Comparison of ENCODE assay signal across 1 cellular context in the genomic region with DNA sequence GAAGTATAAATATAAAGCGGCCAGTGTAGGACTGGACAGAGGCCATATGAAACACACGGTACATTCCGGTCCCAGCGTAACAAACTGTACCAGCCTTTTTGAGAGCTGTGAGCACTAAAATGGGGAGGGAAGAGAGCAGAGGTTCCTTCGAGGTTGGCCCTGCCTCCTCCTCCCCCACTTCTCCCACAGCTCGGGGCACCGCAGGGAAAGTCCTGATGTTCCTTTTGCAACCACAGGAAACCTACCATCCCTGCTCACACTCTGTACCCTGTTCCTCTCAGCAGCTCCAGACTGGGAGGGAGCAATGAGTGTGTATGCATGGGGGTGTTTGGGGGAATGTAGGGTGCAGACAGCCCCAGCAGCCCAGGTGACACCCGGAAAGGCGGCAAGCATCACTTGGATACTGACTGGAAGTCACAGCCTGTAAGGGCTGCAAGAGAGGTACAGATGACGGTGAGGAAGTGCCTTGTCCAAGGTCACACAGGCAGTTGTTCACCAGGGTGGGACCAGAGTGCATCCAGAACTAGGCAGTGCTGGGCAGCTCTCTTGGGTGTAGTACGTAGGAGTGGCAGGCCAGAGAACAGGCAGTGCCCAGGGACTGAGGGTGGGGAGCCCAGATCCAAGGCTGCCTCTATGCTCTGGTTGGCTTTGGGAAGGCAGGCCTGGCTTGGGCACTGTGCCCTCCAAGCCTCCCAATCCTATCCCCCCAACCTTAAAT.
TF ChIP-seq lines count a peak whose summit lies in the region.

No MANE protein-coding gene starts in this region.

TF ChIP-seq in HepG2, 621 proteins besides CTCF, POLR2A, EP300 and RAD21 (continued from another document and continues in another):
- TF ChIP-seq, protein P1, sequence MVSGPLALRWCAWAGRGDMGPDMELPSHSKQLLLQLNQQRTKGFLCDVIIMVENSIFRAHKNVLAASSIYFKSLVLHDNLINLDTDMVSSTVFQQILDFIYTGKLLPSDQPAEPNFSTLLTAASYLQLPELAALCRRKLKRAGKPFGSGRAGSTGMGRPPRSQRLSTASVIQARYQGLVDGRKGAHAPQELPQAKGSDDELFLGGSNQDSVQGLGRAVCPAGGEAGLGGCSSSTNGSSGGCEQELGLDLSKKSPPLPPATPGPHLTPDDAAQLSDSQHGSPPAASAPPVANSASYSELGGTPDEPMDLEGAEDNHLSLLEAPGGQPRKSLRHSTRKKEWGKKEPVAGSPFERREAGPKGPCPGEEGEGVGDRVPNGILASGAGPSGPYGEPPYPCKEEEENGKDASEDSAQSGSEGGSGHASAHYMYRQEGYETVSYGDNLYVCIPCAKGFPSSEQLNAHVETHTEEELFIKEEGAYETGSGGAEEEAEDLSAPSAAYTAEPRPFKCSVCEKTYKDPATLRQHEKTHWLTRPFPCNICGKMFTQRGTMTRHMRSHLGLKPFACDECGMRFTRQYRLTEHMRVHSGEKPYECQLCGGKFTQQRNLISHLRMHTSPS (CRISPR knock-in tag; IDR thresholded peaks at IDR 0.05; ENCODE audit: low read depth) = peak; percentile 82
- TF ChIP-seq CBX1 (IDR thresholded peaks at IDR 0.05; ENCODE audit: low read depth) (no peak), ZNF44 (CRISPR knock-in tag; IDR thresholded peaks at IDR 0.05) (no peak), PHF21A (CRISPR knock-in tag; IDR thresholded peaks at IDR 0.05) (no peak), KAT7 (CRISPR knock-in tag; IDR thresholded peaks at IDR 0.05; ENCODE audit: borderline replicate concordance) (no peak), SIN3A (IDR thresholded peaks at IDR 0.05; ENCODE audit: borderline replicate concordance, low read depth, low read length) (no peak), ZNF180 (CRISPR knock-in tag; IDR thresholded peaks at IDR 0.05; ENCODE audit: borderline replicate concordance, low read depth) (no peak), HNF4A (CRISPR knock-in tag; IDR thresholded peaks at IDR 0.05) (peak; percentile 42; the same call in 1 of the 2 replicates), SOX6 (IDR thresholded peaks at IDR 0.05) (no peak), SOX6 (CRISPR knock-in tag; IDR thresholded peaks at IDR 0.05) (0 out of 2 replicates have a peak, but pooled peaks have one; percentile 22), ELF4 (CRISPR knock-in tag; IDR thresholded peaks at IDR 0.05; ENCODE audit: borderline replicate concordance) (no peak), TGIF2 (CRISPR knock-in tag; IDR thresholded peaks at IDR 0.05) (0 out of 2 replicates have a peak, but pooled peaks have one; percentile 25), ARNT2 (CRISPR knock-in tag; IDR thresholded peaks at IDR 0.05; ENCODE audit: low read depth) (0 out of 2 replicates have a peak, but pooled peaks have one; percentile 3)
- TF ChIP-seq, protein P2, sequence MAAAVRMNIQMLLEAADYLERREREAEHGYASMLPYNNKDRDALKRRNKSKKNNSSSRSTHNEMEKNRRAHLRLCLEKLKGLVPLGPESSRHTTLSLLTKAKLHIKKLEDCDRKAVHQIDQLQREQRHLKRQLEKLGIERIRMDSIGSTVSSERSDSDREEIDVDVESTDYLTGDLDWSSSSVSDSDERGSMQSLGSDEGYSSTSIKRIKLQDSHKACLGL (CRISPR knock-in tag; IDR thresholded peaks at IDR 0.05) = no peak
- TF ChIP-seq, protein P3, sequence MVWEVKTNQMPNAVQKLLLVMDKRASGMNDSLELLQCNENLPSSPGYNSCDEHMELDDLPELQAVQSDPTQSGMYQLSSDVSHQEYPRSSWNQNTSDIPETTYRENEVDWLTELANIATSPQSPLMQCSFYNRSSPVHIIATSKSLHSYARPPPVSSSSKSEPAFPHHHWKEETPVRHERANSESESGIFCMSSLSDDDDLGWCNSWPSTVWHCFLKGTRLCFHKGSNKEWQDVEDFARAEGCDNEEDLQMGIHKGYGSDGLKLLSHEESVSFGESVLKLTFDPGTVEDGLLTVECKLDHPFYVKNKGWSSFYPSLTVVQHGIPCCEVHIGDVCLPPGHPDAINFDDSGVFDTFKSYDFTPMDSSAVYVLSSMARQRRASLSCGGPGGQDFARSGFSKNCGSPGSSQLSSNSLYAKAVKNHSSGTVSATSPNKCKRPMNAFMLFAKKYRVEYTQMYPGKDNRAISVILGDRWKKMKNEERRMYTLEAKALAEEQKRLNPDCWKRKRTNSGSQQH (CRISPR knock-in tag; IDR thresholded peaks at IDR 0.05; ENCODE audit: low read depth) = peak; percentile 69; the same call in 1 of the 2 replicates
- TF ChIP-seq, protein P4, sequence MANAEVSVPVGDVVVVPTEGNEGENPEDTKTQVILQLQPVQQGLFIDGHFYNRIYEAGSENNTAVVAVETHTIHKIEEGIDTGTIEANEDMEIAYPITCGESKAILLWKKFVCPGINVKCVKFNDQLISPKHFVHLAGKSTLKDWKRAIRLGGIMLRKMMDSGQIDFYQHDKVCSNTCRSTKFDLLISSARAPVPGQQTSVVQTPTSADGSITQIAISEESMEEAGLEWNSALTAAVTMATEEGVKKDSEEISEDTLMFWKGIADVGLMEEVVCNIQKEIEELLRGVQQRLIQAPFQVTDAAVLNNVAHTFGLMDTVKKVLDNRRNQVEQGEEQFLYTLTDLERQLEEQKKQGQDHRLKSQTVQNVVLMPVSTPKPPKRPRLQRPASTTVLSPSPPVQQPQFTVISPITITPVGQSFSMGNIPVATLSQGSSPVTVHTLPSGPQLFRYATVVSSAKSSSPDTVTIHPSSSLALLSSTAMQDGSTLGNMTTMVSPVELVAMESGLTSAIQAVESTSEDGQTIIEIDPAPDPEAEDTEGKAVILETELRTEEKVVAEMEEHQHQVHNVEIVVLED (CRISPR knock-in tag; IDR thresholded peaks at IDR 0.05; ENCODE audit: borderline replicate concordance) = no peak
- TF ChIP-seq, protein P5, sequence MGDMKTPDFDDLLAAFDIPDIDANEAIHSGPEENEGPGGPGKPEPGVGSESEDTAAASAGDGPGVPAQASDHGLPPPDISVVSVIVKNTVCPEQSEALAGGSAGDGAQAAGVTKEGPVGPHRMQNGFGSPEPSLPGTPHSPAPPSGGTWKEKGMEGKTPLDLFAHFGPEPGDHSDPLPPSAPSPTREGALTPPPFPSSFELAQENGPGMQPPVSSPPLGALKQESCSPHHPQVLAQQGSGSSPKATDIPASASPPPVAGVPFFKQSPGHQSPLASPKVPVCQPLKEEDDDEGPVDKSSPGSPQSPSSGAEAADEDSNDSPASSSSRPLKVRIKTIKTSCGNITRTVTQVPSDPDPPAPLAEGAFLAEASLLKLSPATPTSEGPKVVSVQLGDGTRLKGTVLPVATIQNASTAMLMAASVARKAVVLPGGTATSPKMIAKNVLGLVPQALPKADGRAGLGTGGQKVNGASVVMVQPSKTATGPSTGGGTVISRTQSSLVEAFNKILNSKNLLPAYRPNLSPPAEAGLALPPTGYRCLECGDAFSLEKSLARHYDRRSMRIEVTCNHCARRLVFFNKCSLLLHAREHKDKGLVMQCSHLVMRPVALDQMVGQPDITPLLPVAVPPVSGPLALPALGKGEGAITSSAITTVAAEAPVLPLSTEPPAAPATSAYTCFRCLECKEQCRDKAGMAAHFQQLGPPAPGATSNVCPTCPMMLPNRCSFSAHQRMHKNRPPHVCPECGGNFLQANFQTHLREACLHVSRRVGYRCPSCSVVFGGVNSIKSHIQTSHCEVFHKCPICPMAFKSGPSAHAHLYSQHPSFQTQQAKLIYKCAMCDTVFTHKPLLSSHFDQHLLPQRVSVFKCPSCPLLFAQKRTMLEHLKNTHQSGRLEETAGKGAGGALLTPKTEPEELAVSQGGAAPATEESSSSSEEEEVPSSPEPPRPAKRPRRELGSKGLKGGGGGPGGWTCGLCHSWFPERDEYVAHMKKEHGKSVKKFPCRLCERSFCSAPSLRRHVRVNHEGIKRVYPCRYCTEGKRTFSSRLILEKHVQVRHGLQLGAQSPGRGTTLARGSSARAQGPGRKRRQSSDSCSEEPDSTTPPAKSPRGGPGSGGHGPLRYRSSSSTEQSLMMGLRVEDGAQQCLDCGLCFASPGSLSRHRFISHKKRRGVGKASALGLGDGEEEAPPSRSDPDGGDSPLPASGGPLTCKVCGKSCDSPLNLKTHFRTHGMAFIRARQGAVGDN (CRISPR knock-in tag; IDR thresholded peaks at IDR 0.05) = peak; percentile 75
- TF ChIP-seq, protein P6, sequence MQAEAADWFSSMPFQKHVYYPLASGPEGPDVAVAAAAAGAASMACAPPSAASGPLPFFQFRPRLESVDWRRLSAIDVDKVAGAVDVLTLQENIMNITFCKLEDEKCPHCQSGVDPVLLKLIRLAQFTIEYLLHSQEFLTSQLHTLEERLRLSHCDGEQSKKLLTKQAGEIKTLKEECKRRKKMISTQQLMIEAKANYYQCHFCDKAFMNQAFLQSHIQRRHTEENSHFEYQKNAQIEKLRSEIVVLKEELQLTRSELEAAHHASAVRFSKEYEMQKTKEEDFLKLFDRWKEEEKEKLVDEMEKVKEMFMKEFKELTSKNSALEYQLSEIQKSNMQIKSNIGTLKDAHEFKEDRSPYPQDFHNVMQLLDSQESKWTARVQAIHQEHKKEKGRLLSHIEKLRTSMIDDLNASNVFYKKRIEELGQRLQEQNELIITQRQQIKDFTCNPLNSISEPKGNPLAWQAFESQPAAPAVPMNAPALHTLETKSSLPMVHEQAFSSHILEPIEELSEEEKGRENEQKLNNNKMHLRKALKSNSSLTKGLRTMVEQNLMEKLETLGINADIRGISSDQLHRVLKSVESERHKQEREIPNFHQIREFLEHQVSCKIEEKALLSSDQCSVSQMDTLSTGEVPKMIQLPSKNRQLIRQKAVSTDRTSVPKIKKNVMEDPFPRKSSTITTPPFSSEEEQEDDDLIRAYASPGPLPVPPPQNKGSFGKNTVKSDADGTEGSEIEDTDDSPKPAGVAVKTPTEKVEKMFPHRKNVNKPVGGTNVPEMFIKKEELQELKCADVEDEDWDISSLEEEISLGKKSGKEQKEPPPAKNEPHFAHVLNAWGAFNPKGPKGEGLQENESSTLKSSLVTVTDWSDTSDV (CRISPR knock-in tag; IDR thresholded peaks at IDR 0.05) = no peak
- TF ChIP-seq, protein P7, sequence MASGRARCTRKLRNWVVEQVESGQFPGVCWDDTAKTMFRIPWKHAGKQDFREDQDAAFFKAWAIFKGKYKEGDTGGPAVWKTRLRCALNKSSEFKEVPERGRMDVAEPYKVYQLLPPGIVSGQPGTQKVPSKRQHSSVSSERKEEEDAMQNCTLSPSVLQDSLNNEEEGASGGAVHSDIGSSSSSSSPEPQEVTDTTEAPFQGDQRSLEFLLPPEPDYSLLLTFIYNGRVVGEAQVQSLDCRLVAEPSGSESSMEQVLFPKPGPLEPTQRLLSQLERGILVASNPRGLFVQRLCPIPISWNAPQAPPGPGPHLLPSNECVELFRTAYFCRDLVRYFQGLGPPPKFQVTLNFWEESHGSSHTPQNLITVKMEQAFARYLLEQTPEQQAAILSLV (CRISPR knock-in tag; IDR thresholded peaks at IDR 0.05; ENCODE audit: borderline replicate concordance) = 0 out of 2 replicates have a peak, but pooled peaks have one; percentile 21
- TF ChIP-seq, protein P8, sequence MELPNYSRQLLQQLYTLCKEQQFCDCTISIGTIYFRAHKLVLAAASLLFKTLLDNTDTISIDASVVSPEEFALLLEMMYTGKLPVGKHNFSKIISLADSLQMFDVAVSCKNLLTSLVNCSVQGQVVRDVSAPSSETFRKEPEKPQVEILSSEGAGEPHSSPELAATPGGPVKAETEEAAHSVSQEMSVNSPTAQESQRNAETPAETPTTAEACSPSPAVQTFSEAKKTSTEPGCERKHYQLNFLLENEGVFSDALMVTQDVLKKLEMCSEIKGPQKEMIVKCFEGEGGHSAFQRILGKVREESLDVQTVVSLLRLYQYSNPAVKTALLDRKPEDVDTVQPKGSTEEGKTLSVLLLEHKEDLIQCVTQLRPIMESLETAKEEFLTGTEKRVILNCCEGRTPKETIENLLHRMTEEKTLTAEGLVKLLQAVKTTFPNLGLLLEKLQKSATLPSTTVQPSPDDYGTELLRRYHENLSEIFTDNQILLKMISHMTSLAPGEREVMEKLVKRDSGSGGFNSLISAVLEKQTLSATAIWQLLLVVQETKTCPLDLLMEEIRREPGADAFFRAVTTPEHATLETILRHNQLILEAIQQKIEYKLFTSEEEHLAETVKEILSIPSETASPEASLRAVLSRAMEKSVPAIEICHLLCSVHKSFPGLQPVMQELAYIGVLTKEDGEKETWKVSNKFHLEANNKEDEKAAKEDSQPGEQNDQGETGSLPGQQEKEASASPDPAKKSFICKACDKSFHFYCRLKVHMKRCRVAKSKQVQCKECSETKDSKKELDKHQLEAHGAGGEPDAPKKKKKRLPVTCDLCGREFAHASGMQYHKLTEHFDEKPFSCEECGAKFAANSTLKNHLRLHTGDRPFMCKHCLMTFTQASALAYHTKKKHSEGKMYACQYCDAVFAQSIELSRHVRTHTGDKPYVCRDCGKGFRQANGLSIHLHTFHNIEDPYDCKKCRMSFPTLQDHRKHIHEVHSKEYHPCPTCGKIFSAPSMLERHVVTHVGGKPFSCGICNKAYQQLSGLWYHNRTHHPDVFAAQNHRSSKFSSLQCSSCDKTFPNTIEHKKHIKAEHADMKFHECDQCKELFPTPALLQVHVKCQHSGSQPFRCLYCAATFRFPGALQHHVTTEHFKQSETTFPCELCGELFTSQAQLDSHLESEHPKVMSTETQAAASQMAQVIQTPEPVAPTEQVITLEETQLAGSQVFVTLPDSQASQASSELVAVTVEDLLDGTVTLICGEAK (IDR thresholded peaks at IDR 0.05) = no peak
- TF ChIP-seq, protein P8 (CRISPR knock-in tag; IDR thresholded peaks at IDR 0.05) = peak; percentile 41; the same call in 1 of the 2 replicates
